ENCODE assay signal across 9 cellular contexts in genomic region chrX:131388293-131388692, GRCh38.
"Had no signal": no experiment of that assay in that cellular context is flagged by ENCODE, and none has a peak within 500 bp of the region (broad histone marks: within the 10 kb centered on the region; RNA-seq: fewer than 3 reads in every experiment).

No MANE protein-coding gene starts in this region.

- H3K27ac ChIP-seq: GM23248, HL-60 had no signal

- DNase-seq: GM23248, GOT3, H9, HCEC 1CT, HFFc6, KG1 had no signal

- H3K4me3 ChIP-seq: GM23248 had no signal

- FAIRE-seq: H54, HepG2 had no signal

- H2AFZ ChIP-seq: GM23248 had no signal

- H3K9ac ChIP-seq: GM23248 had no signal
